1 cellular context compared by ENCODE assay signal in the genomic region with DNA sequence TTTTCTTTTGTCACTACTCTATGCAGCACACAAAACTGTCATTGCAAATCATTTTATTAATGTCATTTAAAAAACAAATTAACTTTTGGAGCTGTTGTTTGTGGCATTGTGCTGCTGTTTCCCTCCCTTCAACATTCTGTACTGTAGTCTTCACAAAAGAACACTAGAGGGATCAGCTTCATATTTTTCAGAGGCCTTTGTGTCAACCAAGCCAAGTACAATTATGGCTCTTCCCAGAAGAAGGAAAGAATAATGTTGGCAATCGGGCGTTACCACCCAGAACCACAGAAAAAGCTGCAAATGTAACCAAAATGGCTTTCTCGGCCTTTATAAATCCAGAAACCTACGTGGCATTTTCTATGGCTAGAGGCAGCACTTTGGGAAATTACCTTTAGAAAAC.
TF ChIP-seq lines count a peak whose summit lies in the region.

No MANE protein-coding gene starts in this region.

TF ChIP-seq in WTC11, 78 proteins besides CTCF, POLR2A, EP300 and RAD21 (continued from another document):
- TF ChIP-seq, protein P1, sequence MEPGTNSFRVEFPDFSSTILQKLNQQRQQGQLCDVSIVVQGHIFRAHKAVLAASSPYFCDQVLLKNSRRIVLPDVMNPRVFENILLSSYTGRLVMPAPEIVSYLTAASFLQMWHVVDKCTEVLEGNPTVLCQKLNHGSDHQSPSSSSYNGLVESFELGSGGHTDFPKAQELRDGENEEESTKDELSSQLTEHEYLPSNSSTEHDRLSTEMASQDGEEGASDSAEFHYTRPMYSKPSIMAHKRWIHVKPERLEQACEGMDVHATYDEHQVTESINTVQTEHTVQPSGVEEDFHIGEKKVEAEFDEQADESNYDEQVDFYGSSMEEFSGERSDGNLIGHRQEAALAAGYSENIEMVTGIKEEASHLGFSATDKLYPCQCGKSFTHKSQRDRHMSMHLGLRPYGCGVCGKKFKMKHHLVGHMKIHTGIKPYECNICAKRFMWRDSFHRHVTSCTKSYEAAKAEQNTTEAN (CRISPR knock-in tag; IDR thresholded peaks at IDR 0.05), result no peak
- TF ChIP-seq, protein P2, sequence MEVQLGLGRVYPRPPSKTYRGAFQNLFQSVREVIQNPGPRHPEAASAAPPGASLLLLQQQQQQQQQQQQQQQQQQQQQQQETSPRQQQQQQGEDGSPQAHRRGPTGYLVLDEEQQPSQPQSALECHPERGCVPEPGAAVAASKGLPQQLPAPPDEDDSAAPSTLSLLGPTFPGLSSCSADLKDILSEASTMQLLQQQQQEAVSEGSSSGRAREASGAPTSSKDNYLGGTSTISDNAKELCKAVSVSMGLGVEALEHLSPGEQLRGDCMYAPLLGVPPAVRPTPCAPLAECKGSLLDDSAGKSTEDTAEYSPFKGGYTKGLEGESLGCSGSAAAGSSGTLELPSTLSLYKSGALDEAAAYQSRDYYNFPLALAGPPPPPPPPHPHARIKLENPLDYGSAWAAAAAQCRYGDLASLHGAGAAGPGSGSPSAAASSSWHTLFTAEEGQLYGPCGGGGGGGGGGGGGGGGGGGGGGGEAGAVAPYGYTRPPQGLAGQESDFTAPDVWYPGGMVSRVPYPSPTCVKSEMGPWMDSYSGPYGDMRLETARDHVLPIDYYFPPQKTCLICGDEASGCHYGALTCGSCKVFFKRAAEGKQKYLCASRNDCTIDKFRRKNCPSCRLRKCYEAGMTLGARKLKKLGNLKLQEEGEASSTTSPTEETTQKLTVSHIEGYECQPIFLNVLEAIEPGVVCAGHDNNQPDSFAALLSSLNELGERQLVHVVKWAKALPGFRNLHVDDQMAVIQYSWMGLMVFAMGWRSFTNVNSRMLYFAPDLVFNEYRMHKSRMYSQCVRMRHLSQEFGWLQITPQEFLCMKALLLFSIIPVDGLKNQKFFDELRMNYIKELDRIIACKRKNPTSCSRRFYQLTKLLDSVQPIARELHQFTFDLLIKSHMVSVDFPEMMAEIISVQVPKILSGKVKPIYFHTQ (CRISPR knock-in tag; IDR thresholded peaks at IDR 0.05), result no peak
- TF ChIP-seq OVOL2 (CRISPR knock-in tag; IDR thresholded peaks at IDR 0.05; ENCODE audit: borderline replicate concordance) (no peak), SMAD4 (CRISPR knock-in tag; IDR thresholded peaks at IDR 0.05) (no peak)
